In the genomic region with DNA sequence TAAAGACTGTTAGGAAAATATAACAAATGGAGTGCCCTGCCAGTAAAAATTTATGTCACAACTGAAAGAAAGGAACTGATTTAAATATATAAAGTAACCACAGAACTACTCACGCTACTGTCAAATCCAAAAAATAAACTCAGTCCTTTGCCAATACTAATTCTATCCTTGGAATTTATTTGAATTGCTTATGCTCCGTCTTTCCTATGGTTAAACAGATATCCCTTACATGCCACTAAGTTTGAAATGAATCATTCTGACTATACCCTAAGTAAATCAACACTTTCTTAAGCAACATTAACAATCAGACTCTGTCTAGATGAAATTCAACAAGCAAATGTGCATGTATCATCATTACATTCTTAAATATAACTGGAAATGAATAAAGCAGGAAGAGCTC, we compare ENCODE assay signal across 14 cellular contexts. TPM values are rescaled to one million over a fixed set of nuclear protein-coding genes. Genes with fewer than 3 reads are reported as not detected.
DNase-seq lines count a peak whose midpoint lies in the region; TF ChIP-seq lines count a peak whose summit lies in the region.
"Had no signal": no experiment of that assay in that cellular context is flagged by ENCODE, and none has a peak within 500 bp of the region (broad histone marks: within the 10 kb centered on the region; RNA-seq: fewer than 3 reads in every experiment).

No MANE protein-coding gene starts in this region.

- no TSS peak for BruUV-seq in OCI-LY7 (replicated peaks; lab: Mats Ljungman, UMichigan)

- H3K9me3 Mint-ChIP-seq in activated CD4-positive, alpha-beta T cell treated with anti-CD3 and anti-CD28 coated beads, Interleukin-2, amount 10 ng/mL, durations not matched to agents 7 days and 5 days = no peaks in the 10 kb centered on the region
- no peaks in the 10 kb centered on the region for H3K9me3 Mint-ChIP-seq in progenitor cell of endocrine pancreas (ENCODE audit: low read depth)

- no peak overlapping the region for H2AFZ ChIP-seq in OCI-LY7 (ENCODE audit: low read length)

- no peak overlapping the region for H3K4me2 ChIP-seq in OCI-LY7 (ENCODE audit: low read length)

- no peak overlapping the region for H3K4me3 Mint-ChIP-seq in activated CD4-positive, alpha-beta T cell treated with anti-CD3 and anti-CD28 coated beads, Interleukin-2, amount 10 ng/mL, durations not matched to agents 7 days and 5 days
- no peak overlapping the region for H3K4me3 Mint-ChIP-seq in progenitor cell of endocrine pancreas (ENCODE audit: low read depth)

- H3K9me2 ChIP-seq in OCI-LY7 (ENCODE audit: insufficient read depth, low read length) = no peaks in the 10 kb centered on the region

- POLR2A ChIA-PET in activated CD4-positive, alpha-beta T cell treated with anti-CD3 and anti-CD28 coated beads, Interleukin-2, amount 10 ng/mL, durations not matched to agents 7 days and 5 days (lab: Charles Lee) = no interaction called here
- POLR2A ChIA-PET in OCI-LY7 (lab: Charles Lee) = interaction anchor here (1.0 to 1.3 kb wide), 2 partner anchors 11 to 259 kb away, joined by 3 to 7 read pairs; no protein-coding TSS in a partner anchor

- H4K20me1 ChIP-seq in OCI-LY7 (ENCODE audit: insufficient read depth, low read length) = no peaks in the 10 kb centered on the region

- H3K4me3 ChIP-seq in choroid plexus epithelial cell (ENCODE audit: low read depth, low read length) = no peak overlapping the region
- no peak overlapping the region for H3K4me3 ChIP-seq in OCI-LY7 (ENCODE audit: low read depth, low read length, poor library complexity, severe bottlenecking)
- H3K4me3 ChIP-seq: MG63 had no signal

- H3K79me2 ChIP-seq in OCI-LY7 (ENCODE audit: insufficient read depth, low read depth, low read length) = peaks cover 13% of the 10 kb centered on the region; the same call in 1 of the 2 replicates

- intact Hi-C loops in OCI-LY7 (cut with micrococcal nuclease; ENCODE audit: unreplicated experiment) = no loop called here

- H3K9me3 ChIP-seq in OCI-LY7 (ENCODE audit: low read length) = no peaks in the 10 kb centered on the region
- H3K9me3 ChIP-seq: MG63 had no signal

- H3K27me3 Mint-ChIP-seq in activated CD4-positive, alpha-beta T cell treated with anti-CD3 and anti-CD28 coated beads, Interleukin-2, amount 10 ng/mL, durations not matched to agents 7 days and 5 days = no peaks in the 10 kb centered on the region
- no peaks in the 10 kb centered on the region for H3K27me3 Mint-ChIP-seq in progenitor cell of endocrine pancreas

- peaks cover 22% of the 10 kb centered on the region for H3K4me1 ChIP-seq in OCI-LY7 (ENCODE audit: insufficient read depth, low read length, poor library complexity, severe bottlenecking)

- H3K27ac ChIP-seq in OCI-LY7 (ENCODE audit: low read depth, low read length, poor library complexity, severe bottlenecking) = no peak overlapping the region
- H3K27ac ChIP-seq: VCaP had no signal

- H3K36me3 ChIP-seq in OCI-LY7 (ENCODE audit: insufficient read depth, low read length) = no peaks in the 10 kb centered on the region; the same call in 1 of the 2 replicates

- CTCF ChIA-PET in activated CD4-positive, alpha-beta T cell treated with anti-CD3 and anti-CD28 coated beads, Interleukin-2, amount 10 ng/mL, durations not matched to agents 7 days and 5 days (lab: Charles Lee) = interaction anchor here (1.3 kb wide), 1 partner anchor 73 kb away, joined by 3 read pairs; a partner anchor contains a TSS
- CTCF ChIA-PET in OCI-LY7 (lab: Charles Lee; ENCODE audit: unreplicated experiment) = no interaction called here

- TF ChIP-seq CTCF in choroid plexus epithelial cell (conservative IDR thresholded peaks at IDR 0.05; ENCODE audit: low read depth, low read length) (no peak), progenitor cell of endocrine pancreas (IDR thresholded peaks at IDR 0.05; ENCODE audit: unreplicated experiment) (no peak), OCI-LY7 (conservative IDR thresholded peaks at IDR 0.05; ENCODE audit: low read length) (no peak)

- DNase-seq in activated CD4-positive, alpha-beta T cell treated with anti-CD3 and anti-CD28 coated beads, Interleukin-2, amount 10 ng/mL, durations not matched to agents 7 days and 5 days = no peak
- no peak for DNase-seq in activated CD4-positive, alpha-beta T cell treated with anti-CD3 and anti-CD28 coated beads for 4 hours
- DNase-seq in M059J (ENCODE audit: low read depth) = peak; percentile 17
- peak; percentile 33 for DNase-seq in choroid plexus epithelial cell (ENCODE audit: low read depth)
- no peak for DNase-seq in progenitor cell of endocrine pancreas (ENCODE audit: low spot score, unreplicated experiment)
- no peak for DNase-seq in GF-D8 (lab: John Stamatoyannopoulos, UW)
- no peak for DNase-seq in OCI-LY7 (ENCODE audit: low spot score)
- DNase-seq in foreskin melanocyte = no peak
- DNase-seq: amygdala, kidney glomerular epithelial cell, MG63, NCI-H2107, SHP77 treated with DMSO at 0.1 percent for 48 hours had no signal

- H3K4me1 Mint-ChIP-seq in activated CD4-positive, alpha-beta T cell treated with anti-CD3 and anti-CD28 coated beads, Interleukin-2, amount 10 ng/mL, durations not matched to agents 7 days and 5 days = peaks cover 58% of the 10 kb centered on the region
- H3K4me1 Mint-ChIP-seq in progenitor cell of endocrine pancreas (ENCODE audit: low read depth) = peaks cover 34% of the 10 kb centered on the region

- peak overlapping the region; percentile 25 for H3K27ac Mint-ChIP-seq in activated CD4-positive, alpha-beta T cell treated with anti-CD3 and anti-CD28 coated beads, Interleukin-2, amount 10 ng/mL, durations not matched to agents 7 days and 5 days
- H3K27ac Mint-ChIP-seq in progenitor cell of endocrine pancreas = peak overlapping the region; percentile 39

- peaks cover 28% of the 10 kb centered on the region for H3K36me3 Mint-ChIP-seq in activated CD4-positive, alpha-beta T cell treated with anti-CD3 and anti-CD28 coated beads, Interleukin-2, amount 10 ng/mL, durations not matched to agents 7 days and 5 days (ENCODE audit: low read depth)
- peaks cover 13% of the 10 kb centered on the region for H3K36me3 Mint-ChIP-seq in progenitor cell of endocrine pancreas (ENCODE audit: insufficient read depth)

RNA-seq across cellular contexts. Expression of a gene that starts 9.8 kb away (rescaled TPM):
- total RNA-seq in activated CD4-positive, alpha-beta T cell treated with anti-CD3 and anti-CD28 coated beads, Interleukin-2, amount 10 ng/mL, durations not matched to agents 7 days and 5 days = 10 to 100 TPM; 54.2 to 55.8 TPM
- total RNA-seq in M059J (2014; rRNA removed; shearing (Covaris generic)) = 30.7 and 42.8 TPM in 2 replicates
- 119 and 122 TPM in 2 replicates for total RNA-seq in progenitor cell of endocrine pancreas
- 7.2 and 7.6 TPM in 2 replicates for total RNA-seq in OCI-LY7 (2014; rRNA removed; shearing (Covaris generic))
- 47.2 and 47.9 TPM in 2 replicates for total RNA-seq in OCI-LY7 (2022)

Comparison
In these comparisons a context has a peak if more than half of its experiments do, and no peak if none do; other contexts are left out.
1. DNase-seq: peak in M059J (single experiment) and choroid plexus epithelial cell (single experiment); none in activated CD4-positive, alpha-beta T cell treated with anti-CD3 and anti-CD28 coated beads, Interleukin-2, amount 10 ng/mL, durations not matched to agents 7 days and 5 days (single experiment), activated CD4-positive, alpha-beta T cell treated with anti-CD3 and anti-CD28 coated beads for 4 hours (0 of 2), progenitor cell of endocrine pancreas (single experiment), GF-D8 (single experiment), OCI-LY7 (single experiment) and foreskin melanocyte (single experiment).